In genomic region chr22:26168199-26168915, GRCh38 we compare ENCODE assay signal across 12 cellular contexts. TPM values are rescaled to one million over a fixed set of nuclear protein-coding genes. Genes with fewer than 3 reads are reported as not detected.
DNase-seq lines count a peak whose midpoint lies in the region; ATAC-seq and TF ChIP-seq lines count a peak whose summit lies in the region.
"Had no signal": no experiment of that assay in that cellular context is flagged by ENCODE, and none has a peak within 500 bp of the region (broad histone marks: within the 10 kb centered on the region; RNA-seq: fewer than 3 reads in every experiment).

No MANE protein-coding gene starts in this region.

- no peak overlapping the region for H2AFZ ChIP-seq in SK-N-SH (ENCODE audit: low read depth)
- no peak overlapping the region for H2AFZ ChIP-seq in PC-3 (ENCODE audit: low read length)

- no peak for TF ChIP-seq EP300 in SK-N-SH (IDR thresholded peaks at IDR 0.05; ENCODE audit: borderline replicate concordance in 1 of 2, low read depth in 1 of 2, low read length in 1 of 2)
- no peak for TF ChIP-seq EP300 in stomach (IDR thresholded peaks at IDR 0.05)

- no peak for TF ChIP-seq RAD21 in SK-N-SH (IDR thresholded peaks at IDR 0.05; ENCODE audit: low read length)

- H3K36me3 ChIP-seq in SK-N-SH (replicated peaks in 1 of 2; ENCODE audit: control insufficient read depth in 1 of 2, insufficient read depth in 2 of 2, low read length in 1 of 2) (no peaks in the 10 kb centered on the region), stomach (no peaks in the 10 kb centered on the region), PC-3 (ENCODE audit: low read depth, low read length) (no peaks in the 10 kb centered on the region)

- H3K9me3 ChIP-seq in SK-N-SH = no peaks in the 10 kb centered on the region
- H3K9me3 ChIP-seq in iPS-18c (ENCODE audit: control insufficient read depth, insufficient read depth, low read length) = no peaks in the 10 kb centered on the region
- H3K9me3 ChIP-seq in stomach = no peaks in the 10 kb centered on the region
- no peaks in the 10 kb centered on the region for H3K9me3 ChIP-seq in PC-3 (ENCODE audit: low read length)

- H3K9me2 ChIP-seq in SK-N-SH = no peaks in the 10 kb centered on the region
- no peaks in the 10 kb centered on the region for H3K9me2 ChIP-seq in PC-3 (replicated peaks; ENCODE audit: low read length)

- TF ChIP-seq CTCF in SK-N-SH (IDR thresholded peaks at IDR 0.05) (no peak), stomach (IDR thresholded peaks at IDR 0.05) (no peak), PC-3 (conservative IDR thresholded peaks at IDR 0.05; ENCODE audit: low read depth, low read length) (no peak)

- no peak overlapping the region for H3K4me2 ChIP-seq in SK-N-SH
- H3K4me2 ChIP-seq in PC-3 (ENCODE audit: low read length) = no peak overlapping the region

- TF ChIP-seq POLR2A in stomach (IDR thresholded peaks at IDR 0.05) = no peak

- intact Hi-C loops in stomach (cut with DNase I; ENCODE audit: low total_unique reads) (no loop called here), PC-3 (cut with micrococcal nuclease) (no loop called here)

- H3K4me3 ChIP-seq in SK-N-SH (ENCODE audit: low read depth in 2 of 2, low read length in 1 of 2) = no peak overlapping the region
- 0 out of 2 replicates have a peak overlapping the region, but pooled peaks have one; percentile 71 for H3K4me3 ChIP-seq in iPS-18c (ENCODE audit: insufficient read depth, low read depth, low read length)
- peak overlapping the region in 2 of 4 donors; percentile 38 to 46 for H3K4me3 ChIP-seq in stomach
- H3K4me3 ChIP-seq in PC-3 (ENCODE audit: low read length) = no peak overlapping the region

- 0 out of 2 replicates have a peak, but pooled peaks cover 7% of the 10 kb centered on the region for H3K27me3 ChIP-seq in SK-N-SH (ENCODE audit: insufficient read depth)
- H3K27me3 ChIP-seq in stomach = peaks cover 0 to 86% (median 51%) of the 10 kb centered on the region in 3 donors
- peaks cover 22% of the 10 kb centered on the region for H3K27me3 ChIP-seq in PC-3 (ENCODE audit: low read length)

- 40% methylated on average over 13 of the region's 13 CpGs for WGBS in SK-N-SH (ENCODE audit: low lambda C conversion rate)
- WGBS in stomach, 5 donors = 28 to 34% (median 34%) methylated on average over 13 of the region's 13 CpGs

- H4K20me1 ChIP-seq in SK-N-SH (ENCODE audit: insufficient read depth) (no peaks in the 10 kb centered on the region), PC-3 (ENCODE audit: low read length) (no peaks in the 10 kb centered on the region)

- POLR2A ChIA-PET in SK-N-SH (lab: Yijun Ruan, JAX) = interaction anchor here (1.5 kb wide), 1 partner anchor 388 kb away, joined by 5 read pairs; no protein-coding TSS in a partner anchor
- POLR2A ChIA-PET in PC-3 (lab: Charles Lee; ENCODE audit: unreplicated experiment) = no interaction called here

- H3K4me1 ChIP-seq in SK-N-SH (ENCODE audit: control insufficient read depth in 1 of 2, insufficient read depth in 2 of 2, low read depth in 1 of 2, low read length in 1 of 2) (peaks cover 0 to 23% of the 10 kb centered on the region in 2 experiments; a peak in 2 of 4 replicates), stomach (peaks cover 9 to 27% (median 16%) of the 10 kb centered on the region in 4 donors), PC-3 (ENCODE audit: insufficient read depth, low read length) (no peaks in the 10 kb centered on the region)

- no peak; the same call in 2 of the 3 replicates for ATAC-seq in SK-N-SH treated with all-trans-retinoic acid at 6 μM for 48 hours
- ATAC-seq in PC-3 = no peak
- ATAC-seq in HG03354 (IDR thresholded peaks at IDR 0.05; ENCODE audit: poor library complexity, severe bottlenecking, unreplicated experiment) = no peak

- H3F3A ChIP-seq in SK-N-SH (replicated peaks; ENCODE audit: insufficient read depth) (no peaks in the 10 kb centered on the region), PC-3 (ENCODE audit: low read length, unreplicated experiment) (no peaks in the 10 kb centered on the region)

- BruUV-seq in PC-3 (replicated peaks; lab: Mats Ljungman, UMichigan) = no TSS peak

- H3K9ac ChIP-seq in SK-N-SH (no peak overlapping the region), PC-3 (ENCODE audit: low read length) (no peak overlapping the region)

- CTCF ChIA-PET in SK-N-SH (lab: Yijun Ruan, JAX) (interaction anchor here (0.7 to 8.0 kb wide), 6 partner anchors 13 to 396 kb away, joined by 3 to 133 read pairs (median 3); no protein-coding TSS in a partner anchor), PC-3 (lab: Charles Lee) (no interaction called here)

- H3K79me2 ChIP-seq in SK-N-SH (ENCODE audit: insufficient read depth) = no peaks in the 10 kb centered on the region
- H3K79me2 ChIP-seq in PC-3 (ENCODE audit: low read length) = no peaks in the 10 kb centered on the region

- H3K27ac ChIP-seq in SK-N-SH (ENCODE audit: low read depth in 2 of 2, low read length in 1 of 2) (peak overlapping the region in 1 of 2 experiments; percentile 66; a peak in 2 of 4 replicates), temporal lobe (ENCODE audit: low read depth, low read length) (peak overlapping the region; percentile 61), stomach (no peak overlapping the region), PC-3 (ENCODE audit: low read length) (no peak overlapping the region)

- DNase-seq in SK-N-SH (peak; percentile 57), NOMO-1 treated with dmso at 0.1 percent for 144 hours (lab: John Stamatoyannopoulos, UW; ENCODE audit: unreplicated experiment) (peak; percentile 24), stomach (no peak), PC-3 (no peak)
- DNase-seq: activated T-cell treated with anti-CD3 and anti-CD28 coated beads for 4 hours, mesenchymal stem cell, NCI-H226, small intestine had no signal

TF ChIP-seq in SK-N-SH, 30 proteins besides CTCF, POLR2A, EP300 and RAD21:
- TF ChIP-seq GATA2 (CRISPR knock-in tag; IDR thresholded peaks at IDR 0.05) (0 out of 2 replicates have a peak, but pooled peaks have one; percentile 20), USF2 (IDR thresholded peaks at IDR 0.05; ENCODE audit: borderline replicate concordance, low read depth, low read length) (no peak)

TF ChIP-seq in SK-N-SH treated with all-trans-retinoic acid at 6 μM for 48 hours, 23 proteins besides CTCF, POLR2A, EP300 and RAD21 (continues in another document):
- TF ChIP-seq ZFP30 (CRISPR knock-in tag; IDR thresholded peaks at IDR 0.05) (no peak), PPARA (CRISPR knock-in tag; IDR thresholded peaks at IDR 0.05; ENCODE audit: borderline replicate concordance) (no peak), TCF4 (CRISPR knock-in tag; IDR thresholded peaks at IDR 0.05; ENCODE audit: borderline replicate concordance) (no peak), ARNTL (CRISPR knock-in tag; IDR thresholded peaks at IDR 0.05; ENCODE audit: borderline replicate concordance, low read depth) (no peak), CSDC2 (CRISPR knock-in tag; IDR thresholded peaks at IDR 0.05) (no peak), TOX (CRISPR knock-in tag; IDR thresholded peaks at IDR 0.05; ENCODE audit: borderline replicate concordance) (no peak), SNAI2 (CRISPR knock-in tag; IDR thresholded peaks at IDR 0.05) (no peak)
- TF ChIP-seq, protein P1, sequence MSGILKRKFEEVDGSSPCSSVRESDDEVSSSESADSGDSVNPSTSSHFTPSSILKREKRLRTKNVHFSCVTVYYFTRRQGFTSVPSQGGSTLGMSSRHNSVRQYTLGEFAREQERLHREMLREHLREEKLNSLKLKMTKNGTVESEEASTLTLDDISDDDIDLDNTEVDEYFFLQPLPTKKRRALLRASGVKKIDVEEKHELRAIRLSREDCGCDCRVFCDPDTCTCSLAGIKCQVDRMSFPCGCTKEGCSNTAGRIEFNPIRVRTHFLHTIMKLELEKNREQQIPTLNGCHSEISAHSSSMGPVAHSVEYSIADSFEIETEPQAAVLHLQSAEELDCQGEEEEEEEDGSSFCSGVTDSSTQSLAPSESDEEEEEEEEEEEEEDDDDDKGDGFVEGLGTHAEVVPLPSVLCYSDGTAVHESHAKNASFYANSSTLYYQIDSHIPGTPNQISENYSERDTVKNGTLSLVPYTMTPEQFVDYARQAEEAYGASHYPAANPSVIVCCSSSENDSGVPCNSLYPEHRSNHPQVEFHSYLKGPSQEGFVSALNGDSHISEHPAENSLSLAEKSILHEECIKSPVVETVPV (CRISPR knock-in tag; IDR thresholded peaks at IDR 0.05) = no peak
- TF ChIP-seq, protein P2, sequence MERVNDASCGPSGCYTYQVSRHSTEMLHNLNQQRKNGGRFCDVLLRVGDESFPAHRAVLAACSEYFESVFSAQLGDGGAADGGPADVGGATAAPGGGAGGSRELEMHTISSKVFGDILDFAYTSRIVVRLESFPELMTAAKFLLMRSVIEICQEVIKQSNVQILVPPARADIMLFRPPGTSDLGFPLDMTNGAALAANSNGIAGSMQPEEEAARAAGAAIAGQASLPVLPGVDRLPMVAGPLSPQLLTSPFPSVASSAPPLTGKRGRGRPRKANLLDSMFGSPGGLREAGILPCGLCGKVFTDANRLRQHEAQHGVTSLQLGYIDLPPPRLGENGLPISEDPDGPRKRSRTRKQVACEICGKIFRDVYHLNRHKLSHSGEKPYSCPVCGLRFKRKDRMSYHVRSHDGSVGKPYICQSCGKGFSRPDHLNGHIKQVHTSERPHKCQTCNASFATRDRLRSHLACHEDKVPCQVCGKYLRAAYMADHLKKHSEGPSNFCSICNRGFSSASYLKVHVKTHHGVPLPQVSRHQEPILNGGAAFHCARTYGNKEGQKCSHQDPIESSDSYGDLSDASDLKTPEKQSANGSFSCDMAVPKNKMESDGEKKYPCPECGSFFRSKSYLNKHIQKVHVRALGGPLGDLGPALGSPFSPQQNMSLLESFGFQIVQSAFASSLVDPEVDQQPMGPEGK (CRISPR knock-in tag; IDR thresholded peaks at IDR 0.05; ENCODE audit: borderline replicate concordance) = no peak

RNA-seq across cellular contexts. Expression of gene SEZ6L, which starts 0.9 kb away (rescaled TPM):
- polyA plus RNA-seq in SK-N-SH (2012; rRNA removed) = 0.10 and 0.11 TPM in 2 replicates
- 0.26 and 0.41 TPM in 2 replicates for polyA plus RNA-seq in SK-N-SH (2012; cell fraction: cytosol; rRNA removed)
- 0.07 and 0.67 TPM in 2 replicates for polyA plus RNA-seq in SK-N-SH (2012; cell fraction: nucleus; rRNA removed)
- total RNA-seq in temporal lobe = 109 TPM
- 1 to 10 TPM in 1 of 5 donors, not detected in 4; 1.1 TPM for total RNA-seq in stomach
- polyA plus RNA-seq in stomach = under 1 TPM in 2 of 3 donors, not detected in 1; 0.03 to 0.06 TPM
- total RNA-seq in PC-3 (2014; rRNA removed) = not detected in 2 replicates

Comparison
In these comparisons a context has a peak if more than half of its experiments do, and no peak if none do; other contexts are left out.
1. DNase-seq: peak in SK-N-SH (single experiment) and NOMO-1 treated with dmso at 0.1 percent for 144 hours (single experiment); none in stomach (single experiment) and PC-3 (single experiment).
2. RNA of gene SEZ6L, which starts 0.9 kb away (total RNA-seq): 109 TPM in temporal lobe (single experiment); 1.1 TPM in stomach and not detected in PC-3; every median in the first group is over 10 times any median in the second.